1 cellular context compared by ENCODE assay signal in the genomic region with DNA sequence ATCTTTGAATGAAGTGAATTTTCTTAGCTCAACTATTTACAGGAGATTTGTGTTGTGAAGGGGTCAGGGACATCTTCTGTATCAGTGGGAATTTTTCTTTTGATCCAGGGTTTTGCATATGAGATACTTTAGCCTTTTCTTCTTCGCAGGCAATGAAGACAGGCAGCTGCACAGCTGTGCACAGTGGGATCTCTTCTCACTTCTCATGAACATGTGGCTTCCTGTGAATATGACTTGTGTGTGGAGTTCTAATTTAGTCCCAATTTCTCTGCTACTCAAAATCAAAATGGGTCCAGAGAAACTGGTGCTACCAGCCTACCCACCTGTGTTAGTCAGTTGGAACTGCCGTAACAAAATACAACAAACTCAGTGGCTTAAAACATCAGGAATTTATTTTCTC.
TF ChIP-seq lines count a peak whose summit lies in the region.

No MANE protein-coding gene starts in this region.

TF ChIP-seq in SK-N-SH, 30 proteins besides CTCF, POLR2A, EP300 and RAD21 (continued from another document):
- TF ChIP-seq, protein P1, sequence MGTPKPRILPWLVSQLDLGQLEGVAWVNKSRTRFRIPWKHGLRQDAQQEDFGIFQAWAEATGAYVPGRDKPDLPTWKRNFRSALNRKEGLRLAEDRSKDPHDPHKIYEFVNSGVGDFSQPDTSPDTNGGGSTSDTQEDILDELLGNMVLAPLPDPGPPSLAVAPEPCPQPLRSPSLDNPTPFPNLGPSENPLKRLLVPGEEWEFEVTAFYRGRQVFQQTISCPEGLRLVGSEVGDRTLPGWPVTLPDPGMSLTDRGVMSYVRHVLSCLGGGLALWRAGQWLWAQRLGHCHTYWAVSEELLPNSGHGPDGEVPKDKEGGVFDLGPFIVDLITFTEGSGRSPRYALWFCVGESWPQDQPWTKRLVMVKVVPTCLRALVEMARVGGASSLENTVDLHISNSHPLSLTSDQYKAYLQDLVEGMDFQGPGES (IDR thresholded peaks at IDR 0.05; ENCODE audit: low read depth, low read length) = no peak
- TF ChIP-seq FOXM1 (IDR thresholded peaks at IDR 0.05; ENCODE audit: low read depth) = no peak
- no peak for TF ChIP-seq TAF1 (IDR thresholded peaks at IDR 0.05; ENCODE audit: borderline replicate concordance, low read depth, low read length)
- no peak for TF ChIP-seq JUND (IDR thresholded peaks at IDR 0.05)
- TF ChIP-seq SIN3A (IDR thresholded peaks at IDR 0.05; ENCODE audit: borderline replicate concordance, low read depth, low read length) = no peak
- no peak for TF ChIP-seq MEF2A (IDR thresholded peaks at IDR 0.05; ENCODE audit: borderline replicate concordance, low read depth)
- TF ChIP-seq EZH2phosphoT487 (IDR thresholded peaks at IDR 0.05; ENCODE audit: borderline replicate concordance, low read depth) = no peak
- no peak for TF ChIP-seq CHD2 (IDR thresholded peaks at IDR 0.05; ENCODE audit: low read length, partially characterized antibody)
- no peak for TF ChIP-seq USF2 (IDR thresholded peaks at IDR 0.05; ENCODE audit: borderline replicate concordance, low read depth, low read length)
- no peak for TF ChIP-seq FOSL2 (IDR thresholded peaks at IDR 0.05; ENCODE audit: borderline replicate concordance, low read depth)
- no peak for TF ChIP-seq RXRA (IDR thresholded peaks at IDR 0.05; ENCODE audit: borderline replicate concordance, low read depth)
- no peak for TF ChIP-seq SMC3 (IDR thresholded peaks at IDR 0.05; ENCODE audit: low read depth, low read length)
- TF ChIP-seq ELF1 (IDR thresholded peaks at IDR 0.05) = no peak
- TF ChIP-seq, protein P2, sequence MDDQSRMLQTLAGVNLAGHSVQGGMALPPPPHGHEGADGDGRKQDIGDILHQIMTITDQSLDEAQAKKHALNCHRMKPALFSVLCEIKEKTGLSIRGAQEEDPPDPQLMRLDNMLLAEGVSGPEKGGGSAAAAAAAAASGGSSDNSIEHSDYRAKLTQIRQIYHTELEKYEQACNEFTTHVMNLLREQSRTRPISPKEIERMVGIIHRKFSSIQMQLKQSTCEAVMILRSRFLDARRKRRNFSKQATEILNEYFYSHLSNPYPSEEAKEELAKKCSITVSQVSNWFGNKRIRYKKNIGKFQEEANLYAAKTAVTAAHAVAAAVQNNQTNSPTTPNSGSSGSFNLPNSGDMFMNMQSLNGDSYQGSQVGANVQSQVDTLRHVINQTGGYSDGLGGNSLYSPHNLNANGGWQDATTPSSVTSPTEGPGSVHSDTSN (IDR thresholded peaks at IDR 0.05) = no peak
